Comparison of ENCODE assay signal across 25 cellular contexts in the genomic region with DNA sequence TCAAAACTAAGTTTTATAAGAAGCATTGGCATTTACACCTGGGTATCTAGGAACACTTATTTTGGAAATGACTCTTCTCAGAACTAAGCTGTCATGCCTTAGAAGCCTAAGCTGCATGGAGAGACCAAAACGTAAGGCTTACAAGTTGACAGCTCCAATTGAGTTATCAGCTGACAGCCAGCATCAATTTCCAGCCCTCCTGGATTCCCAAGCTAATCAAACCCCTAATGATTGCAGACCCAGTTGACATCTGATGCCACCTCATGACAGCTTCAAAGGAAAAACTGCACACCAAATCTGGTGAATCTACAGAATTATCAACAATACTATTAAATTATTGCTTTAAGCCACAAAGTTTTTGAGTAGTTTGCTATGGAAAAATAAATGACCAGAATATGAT.
"Had no signal": no experiment of that assay in that cellular context is flagged by ENCODE, and none has a peak within 500 bp of the region (broad histone marks: within the 10 kb centered on the region; RNA-seq: fewer than 3 reads in every experiment).

No MANE protein-coding gene starts in this region.

- DNase-seq: stimulated activated CD4-positive, alpha-beta T cell treated with anti-CD3 and anti-CD28 coated beads, Interleukin-2, amount 100 ng/mL, for 48 hours; stimulated activated CD4-positive, alpha-beta T cell treated with anti-CD3 and anti-CD28 coated beads, Interleukin-4, amount 100 ng/mL, for 1 hour; stimulated activated CD4-positive, alpha-beta T cell treated with anti-CD3 and anti-CD28 coated beads, Interleukin-4, amount 100 ng/mL, for 24 hours; stimulated activated CD4-positive, alpha-beta T cell treated with anti-CD3 and anti-CD28 coated beads, Interleukin-4, amount 100 ng/mL, for 4 hours; stimulated activated CD8-positive, alpha-beta memory T cell treated with anti-CD3 and anti-CD28 coated beads, Interleukin-4, amount 100 ng/mL, for 48 hours; stimulated activated naive B cell treated with anti-CD40 and anti-IgM and Interleukin-4, amounts not matched to agents 10 μg/mL and 1 μg/mL and 100 μg/mL, for 72 hours; stimulated activated naive CD4-positive, alpha-beta T cell; stimulated activated naive CD4-positive, alpha-beta T cell treated with Interleukin-2 at 50 U/mL for 16 hours; stimulated activated naive CD8-positive, alpha-beta T cell treated with anti-CD3 and anti-CD28 coated beads, Interleukin-15, amount 100 ng/mL, for 72 hours; stimulated activated naive CD8-positive, alpha-beta T cell treated with anti-CD3 and anti-CD28 coated beads, Interleukin-15, Interleukin-2, amounts not matched to agents 100 U/mL and 50 U/mL, for 24 hours; stomach; substantia nigra; testis; thyroid gland; tibial artery; transverse colon; upper lobe of left lung; upper lobe of right lung; uterus had no signal

- H3K9me3 ChIP-seq: testis, thyroid gland, transverse colon, upper lobe of left lung, upper lobe of right lung, uterus, vagina had no signal

- H3K27ac ChIP-seq: stomach, suprapubic skin, testis, thoracic aorta, thyroid gland, tibial artery, tibial nerve, transverse colon, upper lobe of left lung, upper lobe of right lung, uterus, vagina had no signal

- H3K27me3 ChIP-seq: stomach, suprapubic skin, testis, thyroid gland, tibial artery, tibial nerve, transverse colon, upper lobe of left lung, upper lobe of right lung, uterus, vagina had no signal

- H3K4me3 ChIP-seq: stomach, suprapubic skin, testis, thoracic aorta, thyroid gland, tibial artery, tibial nerve, transverse colon, upper lobe of left lung, upper lobe of right lung, uterus, vagina had no signal

- H3K4me1 ChIP-seq: stomach, suprapubic skin, testis, thyroid gland, tibial artery, tibial nerve, transverse colon, upper lobe of left lung, upper lobe of right lung, uterus, vagina had no signal

- ATAC-seq: stimulated activated effector memory CD8-positive, alpha-beta T cell treated with anti-CD3 and anti-CD28 coated beads, Interleukin-12 subunit alpha, Interleukin-12 subunit beta, amount 100 ng/mL, for 72 hours; stimulated activated memory B cell treated with anti-CD40 and anti-IgM and Interleukin-4, amounts not matched to agents 10 μg/mL and 1 μg/mL and 100 μg/mL, for 72 hours; stimulated activated naive B cell treated with anti-CD40 and anti-IgM and Interleukin-4, amounts not matched to agents 10 μg/mL and 1 μg/mL and 100 μg/mL, for 72 hours; stimulated activated naive CD8-positive, alpha-beta T cell treated with anti-CD3 and anti-CD28 coated beads, Interleukin-15, amount 100 ng/mL, for 72 hours; stimulated activated naive CD8-positive, alpha-beta T cell treated with anti-CD3 and anti-CD28 coated beads, Interleukin-15, Interleukin-2, amounts not matched to agents 100 U/mL and 50 U/mL, for 24 hours; upper lobe of right lung had no signal

- H3K36me3 ChIP-seq: stomach, suprapubic skin, thoracic aorta, thyroid gland, tibial artery, tibial nerve, transverse colon, upper lobe of left lung, upper lobe of right lung, uterus, vagina had no signal
